Comparison of ENCODE assay signal across 8 cellular contexts in genomic region chr17:9529033-9529748, GRCh38. TPM values are rescaled to one million over a fixed set of nuclear protein-coding genes. Genes with fewer than 3 reads are reported as not detected.
DNase-seq lines count a peak whose midpoint lies in the region; ATAC-seq and TF ChIP-seq lines count a peak whose summit lies in the region.

No MANE protein-coding gene starts in this region.

- no peaks in the 10 kb centered on the region for H3K9me3 Mint-ChIP-seq in activated naive CD4-positive, alpha-beta T cell treated with anti-CD3 and anti-CD28 coated beads for 36 hours
- no peaks in the 10 kb centered on the region for H3K9me3 Mint-ChIP-seq in activated T-helper 2 cell treated with anti-CD3 and anti-CD28 coated beads, Interferon-gamma antibody, Interleukin-2, Interleukin-4, amounts not matched to agents 10 μg/mL and 5 μg/mL and 100 μg/mL, durations not matched to agents 14 hours and 24 hours and 36 hours

- H3K27ac ChIP-seq in PC-3 (ENCODE audit: low read length) (no peak overlapping the region), transverse colon (no peak overlapping the region), aorta (ENCODE audit: low read depth in 1 of 2, low read length in 2 of 2) (no peak overlapping the region)

- no peak for ATAC-seq in PC-3
- ATAC-seq in aorta (ENCODE audit: low FRiP score): no peak
- ATAC-seq in HG03135 (IDR thresholded peaks at IDR 0.05; ENCODE audit: unreplicated experiment): no peak

- H2AFZ ChIP-seq in PC-3 (ENCODE audit: low read length): no peak overlapping the region

- H3K36me3 Mint-ChIP-seq in activated naive CD4-positive, alpha-beta T cell treated with anti-CD3 and anti-CD28 coated beads for 36 hours (ENCODE audit: low read depth): no peaks in the 10 kb centered on the region
- no peaks in the 10 kb centered on the region for H3K36me3 Mint-ChIP-seq in activated T-helper 2 cell treated with anti-CD3 and anti-CD28 coated beads, Interferon-gamma antibody, Interleukin-2, Interleukin-4, amounts not matched to agents 10 μg/mL and 5 μg/mL and 100 μg/mL, durations not matched to agents 14 hours and 24 hours and 36 hours (ENCODE audit: low read depth)

- TF ChIP-seq POLR2A in transverse colon (IDR thresholded peaks at IDR 0.05): no peak

- no peaks in the 10 kb centered on the region for H3F3A ChIP-seq in PC-3 (ENCODE audit: low read length, unreplicated experiment)

- H3K9ac ChIP-seq in PC-3 (ENCODE audit: low read length): no peak overlapping the region

- in situ Hi-C loops in transverse colon (cut with MboI; ENCODE audit: low pct_ligation_motif_present in 1 of 4, low pct_unique_long_range_greater_than_20kb in 1 of 4, low sequenced_read_pairs in 3 of 4): loop anchor here (25.0 kb wide), 1 partner anchor 542 kb away; no protein-coding TSS in a partner anchor

- no peaks in the 10 kb centered on the region for H4K20me1 ChIP-seq in PC-3 (ENCODE audit: low read length)

- no peak overlapping the region for H3K4me3 Mint-ChIP-seq in activated naive CD4-positive, alpha-beta T cell treated with anti-CD3 and anti-CD28 coated beads for 36 hours
- no peak overlapping the region for H3K4me3 Mint-ChIP-seq in activated T-helper 2 cell treated with anti-CD3 and anti-CD28 coated beads, Interferon-gamma antibody, Interleukin-2, Interleukin-4, amounts not matched to agents 10 μg/mL and 5 μg/mL and 100 μg/mL, durations not matched to agents 14 hours and 24 hours and 36 hours (ENCODE audit: low read depth)

- H3K36me3 ChIP-seq in PC-3 (ENCODE audit: low read depth, low read length): no peaks in the 10 kb centered on the region
- H3K36me3 ChIP-seq in transverse colon: no peaks in the 10 kb centered on the region
- no peaks in the 10 kb centered on the region for H3K36me3 ChIP-seq in aorta (ENCODE audit: control insufficient read depth in 1 of 2, insufficient read depth in 2 of 2, low read length in 1 of 2)

- H3K27ac Mint-ChIP-seq in activated naive CD4-positive, alpha-beta T cell treated with anti-CD3 and anti-CD28 coated beads for 36 hours: no peak overlapping the region
- no peak overlapping the region for H3K27ac Mint-ChIP-seq in activated T-helper 2 cell treated with anti-CD3 and anti-CD28 coated beads, Interferon-gamma antibody, Interleukin-2, Interleukin-4, amounts not matched to agents 10 μg/mL and 5 μg/mL and 100 μg/mL, durations not matched to agents 14 hours and 24 hours and 36 hours

- WGBS in transverse colon (ENCODE audit: low coverage in 1 of 2), 2 donors: 66 to 71% methylated on average over 4 to 5 of the region's 5 CpGs
- 62 to 78% methylated on average over 4 to 5 of the region's 5 CpGs for WGBS in aorta, 2 donors

- H3K4me3 ChIP-seq in PC-3 (ENCODE audit: low read length) (no peak overlapping the region), fibroblast of villous mesenchyme (ENCODE audit: low read depth, low read length) (no peak overlapping the region), transverse colon (no peak overlapping the region), aorta (ENCODE audit: low read length in 2 of 2) (no peak overlapping the region)

- POLR2A ChIA-PET in PC-3 (lab: Charles Lee; ENCODE audit: unreplicated experiment): no interaction called here

- peak; percentile 15 for DNase-seq in activated naive CD4-positive, alpha-beta T cell treated with anti-CD3 and anti-CD28 coated beads for 36 hours
- DNase-seq in activated naive CD4-positive, alpha-beta T cell treated with anti-CD3 and anti-CD28 coated beads, Interleukin-2, amount 50 U/mL, for 16 hours: no peak
- DNase-seq in PC-3: peak; percentile 27
- DNase-seq in fibroblast of villous mesenchyme (ENCODE audit: low read depth): peak; percentile 37
- no peak for DNase-seq in transverse colon
- no peak for DNase-seq in activated T-helper 2 cell treated with anti-CD3 and anti-CD28 coated beads, Interferon-gamma antibody, Interleukin-2, Interleukin-4, amounts not matched to agents 10 μg/mL and 5 μg/mL and 100 μg/mL, durations not matched to agents 14 hours and 24 hours and 36 hours (ENCODE audit: low spot score)
- no peak for DNase-seq in aorta

- H3K4me1 Mint-ChIP-seq in activated naive CD4-positive, alpha-beta T cell treated with anti-CD3 and anti-CD28 coated beads for 36 hours (ENCODE audit: low read depth): peaks cover 10% of the 10 kb centered on the region
- peaks cover 10% of the 10 kb centered on the region for H3K4me1 Mint-ChIP-seq in activated T-helper 2 cell treated with anti-CD3 and anti-CD28 coated beads, Interferon-gamma antibody, Interleukin-2, Interleukin-4, amounts not matched to agents 10 μg/mL and 5 μg/mL and 100 μg/mL, durations not matched to agents 14 hours and 24 hours and 36 hours (ENCODE audit: low read depth)

- H3K4me1 ChIP-seq in PC-3 (ENCODE audit: insufficient read depth, low read length) (no peaks in the 10 kb centered on the region), transverse colon (no peaks in the 10 kb centered on the region), aorta (ENCODE audit: control insufficient read depth in 1 of 2, insufficient read depth in 2 of 2, low read length in 2 of 2) (no peaks in the 10 kb centered on the region)

- intact Hi-C loops in activated naive CD4-positive, alpha-beta T cell treated with anti-CD3 and anti-CD28 coated beads for 36 hours (cut with micrococcal nuclease): loop anchor here (2.0 to 5.0 kb wide), 2 partner anchors 237 to 534 kb away; no protein-coding TSS in a partner anchor
- intact Hi-C loops in PC-3 (cut with micrococcal nuclease) (no loop called here), transverse colon (cut with DNase I; ENCODE audit: low total_unique reads) (loop anchor here (10.0 kb wide), 1 partner anchor 534 kb away; no protein-coding TSS in a partner anchor), aorta (cut with DNase I) (no loop called here)
- intact Hi-C loops in activated T-helper 2 cell treated with anti-CD3 and anti-CD28 coated beads, Interferon-gamma antibody, Interleukin-2, Interleukin-4, amounts not matched to agents 10 μg/mL and 5 μg/mL and 100 μg/mL, durations not matched to agents 14 hours and 24 hours and 36 hours (cut with micrococcal nuclease): loop anchor here (10.0 kb wide), 1 partner anchor 124 kb away; no protein-coding TSS in a partner anchor

- no peaks in the 10 kb centered on the region for H3K27me3 Mint-ChIP-seq in activated naive CD4-positive, alpha-beta T cell treated with anti-CD3 and anti-CD28 coated beads for 36 hours (ENCODE audit: low read depth)
- H3K27me3 Mint-ChIP-seq in activated T-helper 2 cell treated with anti-CD3 and anti-CD28 coated beads, Interferon-gamma antibody, Interleukin-2, Interleukin-4, amounts not matched to agents 10 μg/mL and 5 μg/mL and 100 μg/mL, durations not matched to agents 14 hours and 24 hours and 36 hours (ENCODE audit: low read depth): no peaks in the 10 kb centered on the region

- peak; percentile 62 for TF ChIP-seq CTCF in PC-3 (conservative IDR thresholded peaks at IDR 0.05; ENCODE audit: low read depth, low read length)
- TF ChIP-seq CTCF in fibroblast of villous mesenchyme (IDR thresholded peaks at IDR 0.05; ENCODE audit: insufficient read depth, low read depth, low read length): peak; percentile 67
- peak in 4 of 5 experiments; percentile 21 to 31 (median 26) for TF ChIP-seq CTCF in transverse colon (IDR thresholded peaks at IDR 0.05)

- H3K4me2 ChIP-seq in PC-3 (ENCODE audit: low read length): no peak overlapping the region

- H3K79me2 ChIP-seq in PC-3 (ENCODE audit: low read length): no peaks in the 10 kb centered on the region

- no peak for TF ChIP-seq EP300 in transverse colon (IDR thresholded peaks at IDR 0.05; ENCODE audit: low read depth)

- H3K9me2 ChIP-seq in PC-3 (replicated peaks; ENCODE audit: low read length): no peaks in the 10 kb centered on the region

- CTCF ChIA-PET in activated naive CD4-positive, alpha-beta T cell treated with anti-CD3 and anti-CD28 coated beads for 36 hours (lab: Charles Lee): no interaction called here
- CTCF ChIA-PET in PC-3 (lab: Charles Lee): interaction anchor here (0.7 kb wide), 1 partner anchor 597 kb away, joined by 3 read pairs; no protein-coding TSS in a partner anchor

- H3K27me3 ChIP-seq in PC-3 (ENCODE audit: low read length): no peaks in the 10 kb centered on the region
- no peaks in the 10 kb centered on the region for H3K27me3 ChIP-seq in transverse colon
- no peaks in the 10 kb centered on the region for H3K27me3 ChIP-seq in aorta (ENCODE audit: control insufficient read depth in 1 of 2, insufficient read depth in 2 of 2, low read length in 1 of 2)

- BruUV-seq in PC-3 (replicated peaks; lab: Mats Ljungman, UMichigan): no TSS peak

- H3K9me3 ChIP-seq in PC-3 (ENCODE audit: low read length) (no peaks in the 10 kb centered on the region), transverse colon (no peaks in the 10 kb centered on the region), aorta (ENCODE audit: control insufficient read depth, low read length) (no peaks in the 10 kb centered on the region)

RNA-seq across cellular contexts. Expression of gene STX8, which starts 46.4 kb away (rescaled TPM):
- total RNA-seq in activated naive CD4-positive, alpha-beta T cell treated with anti-CD3 and anti-CD28 coated beads for 36 hours: 10 to 100 TPM; 60.6 to 68.0 TPM
- total RNA-seq in PC-3 (2014; rRNA removed) (33.6 and 57.4 TPM in 2 replicates), fibroblast of villous mesenchyme (91.1 and 114 TPM in 2 replicates), transverse colon (10 to 100 TPM; 18.0 to 53.8 (median 38.3) TPM), aorta (10 to 100 TPM; 57.4 to 63.4 TPM)
- total RNA-seq in activated T-helper 2 cell treated with anti-CD3 and anti-CD28 coated beads, Interferon-gamma antibody, Interleukin-2, Interleukin-4, amounts not matched to agents 10 μg/mL and 5 μg/mL and 100 μg/mL, durations not matched to agents 14 hours and 24 hours and 36 hours: 52.1 and 54.8 TPM in 2 replicates
- 100 to 1,000 TPM in 1 of 2 donors, 10 to 100 TPM in 1; 73.6 to 108 TPM for polyA plus RNA-seq in aorta

RNA-seq across cellular contexts. Expression of gene CFAP52, which starts 47.3 kb away (rescaled TPM):
- not detected for total RNA-seq in activated naive CD4-positive, alpha-beta T cell treated with anti-CD3 and anti-CD28 coated beads for 36 hours
- total RNA-seq in PC-3 (2014; rRNA removed): 0.47 TPM in 1 of 2 replicates, not detected in the other
- 0.43 TPM in 1 of 2 replicates, not detected in the other for total RNA-seq in fibroblast of villous mesenchyme
- total RNA-seq in transverse colon: not detected
- total RNA-seq in activated T-helper 2 cell treated with anti-CD3 and anti-CD28 coated beads, Interferon-gamma antibody, Interleukin-2, Interleukin-4, amounts not matched to agents 10 μg/mL and 5 μg/mL and 100 μg/mL, durations not matched to agents 14 hours and 24 hours and 36 hours: not detected in 2 replicates
- under 1 TPM in 1 of 2 donors, not detected in 1; 0.39 TPM for total RNA-seq in aorta
- not detected for polyA plus RNA-seq in aorta

Comparison
In these comparisons a context has a peak if more than half of its experiments do, and no peak if none do; other contexts are left out.
1. DNase-seq: peak in activated naive CD4-positive, alpha-beta T cell treated with anti-CD3 and anti-CD28 coated beads for 36 hours (single experiment), PC-3 (single experiment) and fibroblast of villous mesenchyme (single experiment); none in activated naive CD4-positive, alpha-beta T cell treated with anti-CD3 and anti-CD28 coated beads, Interleukin-2, amount 50 U/mL, for 16 hours (single experiment), transverse colon (single experiment), activated T-helper 2 cell treated with anti-CD3 and anti-CD28 coated beads, Interferon-gamma antibody, Interleukin-2, Interleukin-4, amounts not matched to agents 10 μg/mL and 5 μg/mL and 100 μg/mL, durations not matched to agents 14 hours and 24 hours and 36 hours (single experiment) and aorta (0 of 2).
2. intact Hi-C loops: an anchor here in activated naive CD4-positive, alpha-beta T cell treated with anti-CD3 and anti-CD28 coated beads for 36 hours (2.0 to 5.0 kb wide), transverse colon (10.0 kb wide) and activated T-helper 2 cell treated with anti-CD3 and anti-CD28 coated beads, Interferon-gamma antibody, Interleukin-2, Interleukin-4, amounts not matched to agents 10 μg/mL and 5 μg/mL and 100 μg/mL, durations not matched to agents 14 hours and 24 hours and 36 hours (10.0 kb wide); none called in PC-3 and aorta.
3. Peak in every context shown above with its lines, with median percentiles within 50 percentile points of each other: CTCF ChIP-seq.